In the genomic region with DNA sequence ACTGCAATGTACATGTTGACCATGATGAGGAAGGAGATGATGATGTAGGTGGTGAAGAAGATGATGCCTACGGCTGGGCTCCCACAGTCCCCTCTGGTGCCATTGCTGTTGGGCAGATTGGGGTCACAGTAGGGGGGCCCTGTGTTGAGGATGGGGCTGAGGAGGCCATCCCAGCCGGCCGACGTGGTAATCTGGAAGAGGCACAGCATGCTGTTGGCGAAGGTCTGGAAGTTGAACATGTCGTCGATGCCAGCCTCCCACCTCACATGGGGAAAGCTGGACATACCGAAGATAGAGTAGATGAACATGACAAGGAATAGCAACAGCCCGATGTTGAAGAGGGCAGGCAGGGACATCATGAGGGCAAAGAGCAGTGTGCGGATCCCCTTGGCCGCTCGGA, we compare ENCODE assay signal across 11 cellular contexts. TPM values are rescaled to one million over a fixed set of nuclear protein-coding genes. Genes with fewer than 3 reads are reported as not detected.
"Had no signal": no experiment of that assay in that cellular context is flagged by ENCODE, and none has a peak within 500 bp of the region (broad histone marks: within the 10 kb centered on the region; RNA-seq: fewer than 3 reads in every experiment).

No MANE protein-coding gene starts in this region.

- FAIRE-seq: H1, H54 had no signal

- H3K9me3 ChIP-seq: HAP-1 had no signal

- H3K27ac ChIP-seq: GM23248 had no signal

- DNase-seq: GM23248, GOT3, H7, H9, HCEC 1CT, HFFc6 had no signal

- H3K4me2 ChIP-seq: GM23338 had no signal

- H2AFZ ChIP-seq: GM23248, GM23338 had no signal

- H3K4me3 ChIP-seq: GM23248, GM23338, HAP-1 had no signal

- H3K4me1 ChIP-seq: HAP-1 had no signal

- H3K36me3 ChIP-seq: HAP-1 had no signal

- ATAC-seq: GM23338, HCT116 had no signal

- H3K9ac ChIP-seq: GM23248 had no signal

RNA-seq across cellular contexts. Expression of a gene that starts 48.6 kb away (rescaled TPM):
- total RNA-seq: GM23248 had no signal
- polyA plus RNA-seq: GM23248 had no signal
